8 cellular contexts compared by ENCODE assay signal in genomic region chr10:97196213-97197029, GRCh38. TPM values are rescaled to one million over a fixed set of nuclear protein-coding genes. Genes with fewer than 3 reads are reported as not detected.
DNase-seq lines count a peak whose midpoint lies in the region; ATAC-seq, FAIRE-seq and TF ChIP-seq lines count a peak whose summit lies in the region.

No MANE protein-coding gene starts in this region.

- H3K4me3 ChIP-seq in AG10803 (ENCODE audit: low read length) (peak overlapping the region; percentile 60), SU-DHL-6 (ENCODE audit: insufficient read depth, low read length, poor library complexity, severe bottlenecking) (peak overlapping the region; percentile 46), heart right ventricle (peak overlapping the region; percentile 7 to 64 (median 53)), psoas muscle (peak overlapping the region; percentile 70)

- no peaks in the 10 kb centered on the region for H4K20me1 ChIP-seq in SU-DHL-6 (ENCODE audit: low read depth, low read length)

- DNase-seq in AG10803 (ENCODE audit: low read depth) = peak; percentile 48
- DNase-seq in GM19239 (ENCODE audit: insufficient read length, low spot score) = peak; percentile 74
- DNase-seq in activated naive CD8-positive, alpha-beta T cell treated with anti-CD3 and anti-CD28 coated beads for 36 hours = peak; percentile 74
- peak; percentile 23 to 52 for DNase-seq in heart right ventricle
- peak; percentile 50 to 67 for DNase-seq in psoas muscle
- peak; percentile 88 for DNase-seq in urothelium cell line (ENCODE audit: low spot score)

- H3K9me3 ChIP-seq in SU-DHL-6 (ENCODE audit: insufficient read depth, low read length) = no peaks in the 10 kb centered on the region
- no peaks in the 10 kb centered on the region for H3K9me3 ChIP-seq in heart right ventricle
- H3K9me3 ChIP-seq in psoas muscle = no peaks in the 10 kb centered on the region

- H3K27ac ChIP-seq in SU-DHL-6 (ENCODE audit: low read depth, low read length) = no peak overlapping the region
- peak overlapping the region in 1 of 10 donors; percentile 8 for H3K27ac ChIP-seq in heart right ventricle
- H3K27ac ChIP-seq in psoas muscle = no peak overlapping the region

- intact Hi-C loops in heart right ventricle (cut with DNase I) (loop anchor here in 2 of 10 donors (5.0 kb wide), 1 partner anchor 119 kb away; no protein-coding TSS in a partner anchor), psoas muscle (cut with DNase I) (no loop called here)

- H3K9me2 ChIP-seq in SU-DHL-6 (replicated peaks; ENCODE audit: insufficient read depth, low read length) = no peaks in the 10 kb centered on the region

- peak overlapping the region; percentile 51 for H3K9ac ChIP-seq in SU-DHL-6 (ENCODE audit: low read length)

- peaks cover 15% of the 10 kb centered on the region for H3K4me1 Mint-ChIP-seq in activated naive CD8-positive, alpha-beta T cell treated with anti-CD3 and anti-CD28 coated beads for 36 hours

- H3K9me3 Mint-ChIP-seq in activated naive CD8-positive, alpha-beta T cell treated with anti-CD3 and anti-CD28 coated beads for 36 hours = no peaks in the 10 kb centered on the region

- TF ChIP-seq CTCF in AG10803 (conservative IDR thresholded peaks at IDR 0.05; ENCODE audit: low read length) (peak; percentile 76), LNCAP (IDR thresholded peaks at IDR 0.05) (peak; percentile 32; the same call in 1 of the 2 replicates), SU-DHL-6 (IDR thresholded peaks at IDR 0.05; ENCODE audit: insufficient read depth, low read length, poor library complexity, severe bottlenecking) (peak; percentile 80), heart right ventricle (IDR thresholded peaks at IDR 0.05) (peak in 8 of 9 donors; percentile 38 to 80 (median 62)), psoas muscle (IDR thresholded peaks at IDR 0.05) (peak; percentile 59)

- no peaks in the 10 kb centered on the region for H3K36me3 Mint-ChIP-seq in activated naive CD8-positive, alpha-beta T cell treated with anti-CD3 and anti-CD28 coated beads for 36 hours

- peak overlapping the region; percentile 71 for H3K4me2 ChIP-seq in SU-DHL-6 (ENCODE audit: low read depth, low read length, poor library complexity, severe bottlenecking)

- H3F3A ChIP-seq in SU-DHL-6 (ENCODE audit: insufficient read depth) = peaks cover 37% of the 10 kb centered on the region

- H3K27ac Mint-ChIP-seq in activated naive CD8-positive, alpha-beta T cell treated with anti-CD3 and anti-CD28 coated beads for 36 hours = no peak overlapping the region

- H3K36me3 ChIP-seq in SU-DHL-6 (ENCODE audit: low read length) = no peaks in the 10 kb centered on the region
- no peaks in the 10 kb centered on the region for H3K36me3 ChIP-seq in heart right ventricle
- H3K36me3 ChIP-seq in psoas muscle (ENCODE audit: insufficient read depth in 1 of 2, low read depth in 1 of 2) = no peaks in the 10 kb centered on the region

- FAIRE-seq in GM19239 (lab: Jason Lieb, UNC) (peak; percentile 89), urothelium cell line (lab: Jason Lieb, UNC) (peak; percentile 32)

- H3K27me3 ChIP-seq in SU-DHL-6 (ENCODE audit: low read length) = no peaks in the 10 kb centered on the region
- peaks cover 0 to 74% (median 22%) of the 10 kb centered on the region in 7 donors for H3K27me3 ChIP-seq in heart right ventricle
- peaks cover 0 to 7% (median 0%) of the 10 kb centered on the region in 3 donors for H3K27me3 ChIP-seq in psoas muscle (ENCODE audit: insufficient read depth in 3 of 3, low read length in 2 of 3)

- WGBS in heart right ventricle, 2 donors = 5 to 6% methylated on average over 56 of the region's 56 CpGs
- WGBS in psoas muscle, 3 donors = 5 to 7% (median 6%) methylated on average over 52 to 56 of the region's 56 CpGs

- H3K79me2 ChIP-seq in SU-DHL-6 (ENCODE audit: insufficient read depth, low read length) = no peaks in the 10 kb centered on the region

- peaks cover 47% of the 10 kb centered on the region for H3K27me3 Mint-ChIP-seq in activated naive CD8-positive, alpha-beta T cell treated with anti-CD3 and anti-CD28 coated beads for 36 hours

- H3K4me1 ChIP-seq in heart right ventricle (peaks cover 0 to 14% (median 7%) of the 10 kb centered on the region in 9 donors), psoas muscle (no peaks in the 10 kb centered on the region)

- ATAC-seq in heart right ventricle = peak; percentile 55 to 86 (median 76)
- ATAC-seq in psoas muscle = peak; percentile 59 to 89 (median 67)

- H2AFZ ChIP-seq in SU-DHL-6 (ENCODE audit: low read depth, low read length, severe bottlenecking) = peak overlapping the region; percentile 62

- peak overlapping the region; percentile 73 for H3K4me3 Mint-ChIP-seq in activated naive CD8-positive, alpha-beta T cell treated with anti-CD3 and anti-CD28 coated beads for 36 hours

RNA-seq across cellular contexts. Expression of gene SLIT1, which starts 10.7 kb away (rescaled TPM):
- under 1 TPM; 0.08 to 0.27 TPM for total RNA-seq in activated naive CD8-positive, alpha-beta T cell treated with anti-CD3 and anti-CD28 coated beads for 36 hours
- total RNA-seq in heart right ventricle (under 1 TPM in 9 of 10 donors, not detected in 1; 0.04 to 0.31 (median 0.13) TPM), psoas muscle (under 1 TPM; 0.05 to 0.30 (median 0.07) TPM)
- polyA plus RNA-seq in heart right ventricle (under 1 TPM; 0.07 TPM), psoas muscle (under 1 TPM; 0.04 to 0.09 (median 0.08) TPM)

Comparison
In these comparisons a context has a peak if more than half of its experiments do, and no peak if none do; other contexts are left out.
1. DNase-seq: peak in every context shown above with its lines; median percentile 88 in urothelium cell line; 74 in GM19239; 74 in activated naive CD8-positive, alpha-beta T cell treated with anti-CD3 and anti-CD28 coated beads for 36 hours; 58 in psoas muscle; 48 in AG10803; 38 in heart right ventricle.